ENCODE assay signal across 8 cellular contexts in the genomic region with DNA sequence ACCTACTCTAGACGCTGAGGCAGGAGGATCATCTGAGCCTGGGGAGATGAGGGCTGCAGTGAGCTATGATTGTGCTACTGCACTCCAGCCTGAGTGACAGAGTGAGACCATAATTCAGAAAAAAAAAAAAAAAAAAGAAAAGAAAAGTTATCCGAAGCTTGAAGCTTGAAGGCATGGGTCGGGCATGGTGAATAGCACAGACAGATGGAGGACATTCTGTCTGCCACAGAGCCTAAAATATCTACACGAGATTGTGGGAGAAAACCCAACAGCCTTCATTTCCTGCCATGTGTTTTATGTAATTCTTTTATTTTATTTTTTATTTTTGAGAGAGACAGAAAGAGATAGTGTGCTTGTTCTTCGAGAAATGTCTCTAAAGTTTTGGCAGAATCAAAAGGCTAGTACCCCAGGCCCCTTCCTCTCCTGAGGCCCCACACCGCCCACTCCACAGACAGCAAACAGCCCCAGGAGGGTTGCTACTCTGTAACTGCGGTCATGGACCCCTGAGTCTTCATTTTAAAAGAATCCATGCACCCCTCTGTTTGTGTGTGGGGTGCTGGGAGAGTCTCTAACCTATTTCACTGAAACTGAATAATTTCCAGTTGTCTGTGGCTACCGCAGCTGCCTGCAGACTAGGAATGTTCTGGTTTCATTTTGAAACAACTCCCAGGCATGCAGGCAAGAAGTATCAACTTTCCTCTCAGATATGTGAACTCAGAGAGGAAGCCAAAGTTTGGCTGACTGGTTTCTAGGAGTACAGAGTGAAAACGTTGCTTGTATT. TPM values are rescaled to one million over a fixed set of nuclear protein-coding genes. Genes with fewer than 3 reads are reported as not detected.
DNase-seq lines count a peak whose midpoint lies in the region; ATAC-seq and TF ChIP-seq lines count a peak whose summit lies in the region.

No MANE protein-coding gene starts in this region.

- H2AFZ ChIP-seq in MM.1S (ENCODE audit: low read length), result no peak overlapping the region

- H3F3A ChIP-seq in MM.1S (ENCODE audit: insufficient read depth, low read length), result no peaks in the 10 kb centered on the region

- CTCF ChIA-PET in RWPE1 (lab: Yijun Ruan, JAX), result interaction anchor here (0.5 kb wide), 1 partner anchor 1762 kb away, joined by 3 read pairs; no protein-coding TSS in a partner anchor

- H3K4me1 ChIP-seq in gastrocnemius medialis, result peaks cover 41 to 55% of the 10 kb centered on the region in 2 donors
- no peaks in the 10 kb centered on the region for H3K4me1 ChIP-seq in MM.1S (ENCODE audit: low read length)

- H3K9me3 ChIP-seq in gastrocnemius medialis, result no peaks in the 10 kb centered on the region
- H3K9me3 ChIP-seq in MM.1S (replicated peaks; ENCODE audit: insufficient read depth, low read length), result no peaks in the 10 kb centered on the region

- DNase-seq in RWPE1 (ENCODE audit: low spot score), result no peak
- DNase-seq in fibroblast of villous mesenchyme (ENCODE audit: low read depth), result peak; percentile 69
- peak; percentile 49 to 54 for DNase-seq in gastrocnemius medialis
- no peak for DNase-seq in MM.1S
- no peak for DNase-seq in activated CD4-positive, alpha-beta T cell treated with anti-CD3 and anti-CD28 coated beads for 48 hours

- no peak overlapping the region for H3K9ac ChIP-seq in MM.1S (ENCODE audit: low read length)

- in situ Hi-C loops in gastrocnemius medialis (cut with MboI; ENCODE audit: low sequenced_read_pairs in 4 of 4), result loop anchor here in 1 of 4 donors (10.0 kb wide), 2 partner anchors 77 to 237 kb away; no protein-coding TSS in a partner anchor

- H3K79me2 ChIP-seq in MM.1S (ENCODE audit: low read length), result no peaks in the 10 kb centered on the region

- TF ChIP-seq CTCF in RWPE1 (conservative IDR thresholded peaks at IDR 0.05; ENCODE audit: low read depth), result no peak
- no peak for TF ChIP-seq CTCF in fibroblast of villous mesenchyme (IDR thresholded peaks at IDR 0.05; ENCODE audit: insufficient read depth, low read depth, low read length)
- TF ChIP-seq CTCF in gastrocnemius medialis (IDR thresholded peaks at IDR 0.05 in 4 of 5, conservative IDR thresholded peaks at IDR 0.05 in 1 of 5), result no peak
- no peak for TF ChIP-seq CTCF in MM.1S (IDR thresholded peaks at IDR 0.05; ENCODE audit: low read length)

- no peak overlapping the region for H3K4me2 ChIP-seq in MM.1S (ENCODE audit: low read depth, low read length)

- H4K20me1 ChIP-seq in MM.1S (ENCODE audit: insufficient read depth, low read length), result no peaks in the 10 kb centered on the region

- H3K27me3 ChIP-seq in gastrocnemius medialis, result no peaks in the 10 kb centered on the region
- H3K27me3 ChIP-seq in MM.1S (replicated peaks; ENCODE audit: insufficient read depth, low read length), result peaks cover 67% of the 10 kb centered on the region

- peak overlapping the region; percentile 22 for H3K4me3 ChIP-seq in fibroblast of villous mesenchyme (ENCODE audit: low read depth, low read length)
- H3K4me3 ChIP-seq in gastrocnemius medialis, result peak overlapping the region; percentile 28 to 46 (median 38)
- H3K4me3 ChIP-seq in MM.1S (ENCODE audit: low read length), result no peak overlapping the region

- no peaks in the 10 kb centered on the region for H3K36me3 ChIP-seq in gastrocnemius medialis
- no peaks in the 10 kb centered on the region for H3K36me3 ChIP-seq in MM.1S (replicated peaks; ENCODE audit: insufficient read depth, low read length)

- ATAC-seq in GM19395 (IDR thresholded peaks at IDR 0.05; ENCODE audit: unreplicated experiment), result peak; percentile 61
- peak; percentile 81 to 88 for ATAC-seq in gastrocnemius medialis
- no peak for ATAC-seq in HG03159 (IDR thresholded peaks at IDR 0.05; ENCODE audit: unreplicated experiment)
- no peak for ATAC-seq in HG02970 (IDR thresholded peaks at IDR 0.05; ENCODE audit: low FRiP score, unreplicated experiment)

- no peak for TF ChIP-seq POLR2A in gastrocnemius medialis (IDR thresholded peaks at IDR 0.05)

- intact Hi-C loops in gastrocnemius medialis (cut with DNase I; ENCODE audit: low total_unique reads), result loop anchor here (5.0 kb wide), 2 partner anchors 334 to 1221 kb away; a partner anchor contains a TSS

- H3K9me2 ChIP-seq in MM.1S (replicated peaks; ENCODE audit: insufficient read depth, low read length), result no peaks in the 10 kb centered on the region

- peak overlapping the region; percentile 71 for H3K27ac ChIP-seq in RWPE1
- peak overlapping the region; percentile 82 to 86 (median 86) for H3K27ac ChIP-seq in gastrocnemius medialis
- H3K27ac ChIP-seq in MM.1S (ENCODE audit: low read length), result no peak overlapping the region

- POLR2A ChIA-PET in RWPE1 (lab: Yijun Ruan, JAX; ENCODE audit: low non-redundant PET), result interaction anchor here (0.6 kb wide), 2 partner anchors 64 to 85 kb away, joined by 3 to 9 read pairs; no protein-coding TSS in a partner anchor

RNA-seq across cellular contexts. Expression of a gene that starts 38.4 kb away (rescaled TPM):
- 4.2 and 11.2 TPM in 2 replicates for total RNA-seq in fibroblast of villous mesenchyme
- total RNA-seq in gastrocnemius medialis, result 1 to 10 TPM; 1.7 to 9.1 (median 7.6) TPM

Comparison
In these comparisons a context has a peak if more than half of its experiments do, and no peak if none do; other contexts are left out.
1. ATAC-seq: peak in GM19395 (single experiment) and gastrocnemius medialis (2 of 2); none in HG03159 (single experiment) and HG02970 (single experiment).
2. DNase-seq: peak in fibroblast of villous mesenchyme (single experiment) and gastrocnemius medialis (2 of 2); none in RWPE1 (single experiment), MM.1S (single experiment) and activated CD4-positive, alpha-beta T cell treated with anti-CD3 and anti-CD28 coated beads for 48 hours (single experiment).